Comparison of ENCODE assay signal across 1 cellular context in genomic region chr12:47717443-47718193, GRCh38.
TF ChIP-seq lines count a peak whose summit lies in the region.

No MANE protein-coding gene starts in this region.

TF ChIP-seq in GM12878, 131 proteins besides CTCF, POLR2A, EP300 and RAD21:
- TF ChIP-seq HSF1 (IDR thresholded peaks at IDR 0.05; ENCODE audit: low read depth, low read length) (no peak), MLLT1 (IDR thresholded peaks at IDR 0.05) (0 out of 2 replicates have a peak, but pooled peaks have one; percentile 16)
